Comparison of ENCODE assay signal across 17 cellular contexts in genomic region chr15:70014311-70014707, GRCh38.
"Had no signal": no experiment of that assay in that cellular context is flagged by ENCODE, and none has a peak within 500 bp of the region (broad histone marks: within the 10 kb centered on the region; RNA-seq: fewer than 3 reads in every experiment).

No MANE protein-coding gene starts in this region.

- DNase-seq: activated CD4-positive, alpha-beta T cell treated with anti-CD3 and anti-CD28 coated beads for 36 hours; activated CD4-positive, alpha-beta T cell treated with anti-CD3 and anti-CD28 coated beads, Interleukin-2, amount 50 U/mL, for 48 hours; activated gamma-delta T cell treated with Interleukin-2 at 50 U/mL for 16 hours; activated T-cell treated with anti-CD3 and anti-CD28 coated beads for 4 hours; cerebellar nuclear complex; effector CD4-positive, alpha-beta T cell; heart left ventricle; left ventricle myocardium superior; naive thymus-derived CD8-positive, alpha-beta T cell; ovary; small intestine; stimulated activated CD4-positive, alpha-beta T cell treated with anti-CD3 and anti-CD28 coated beads, Interleukin-4, amount 100 ng/mL, for 24 hours had no signal

- H3K4me3 Mint-ChIP-seq: activated CD4-positive, alpha-beta T cell treated with anti-CD3 and anti-CD28 coated beads for 36 hours; activated naive CD8-positive, alpha-beta T cell; activated T-helper 1 cell treated with anti-CD3 and anti-CD28 coated beads, Interleukin-12 subunit alpha, Interleukin-12 subunit beta, Interleukin-2, Interleukin-4 antibody, amounts not matched to agents 30 ng/mL and 10 ng/mL and 1 ng/mL, durations not matched to agents 14 hours and 24 hours and 36 hours; naive thymus-derived CD8-positive, alpha-beta T cell; stimulated activated effector memory CD8-positive, alpha-beta T cell treated with anti-CD3 and anti-CD28 coated beads, Interleukin-12 subunit alpha, Interleukin-12 subunit beta, amount 100 ng/mL, for 72 hours had no signal

- H3K36me3 ChIP-seq: gastroesophageal sphincter, heart left ventricle, ovary, right lobe of liver had no signal

- H3K27ac Mint-ChIP-seq: activated CD4-positive, alpha-beta T cell treated with anti-CD3 and anti-CD28 coated beads for 36 hours; activated naive CD8-positive, alpha-beta T cell; activated T-helper 1 cell treated with anti-CD3 and anti-CD28 coated beads, Interleukin-12 subunit alpha, Interleukin-12 subunit beta, Interleukin-2, Interleukin-4 antibody, amounts not matched to agents 30 ng/mL and 10 ng/mL and 1 ng/mL, durations not matched to agents 14 hours and 24 hours and 36 hours; stimulated activated effector memory CD8-positive, alpha-beta T cell treated with anti-CD3 and anti-CD28 coated beads, Interleukin-12 subunit alpha, Interleukin-12 subunit beta, amount 100 ng/mL, for 72 hours had no signal

- H3K9me3 Mint-ChIP-seq: activated T-helper 1 cell treated with anti-CD3 and anti-CD28 coated beads, Interleukin-12 subunit alpha, Interleukin-12 subunit beta, Interleukin-2, Interleukin-4 antibody, amounts not matched to agents 30 ng/mL and 10 ng/mL and 1 ng/mL, durations not matched to agents 14 hours and 24 hours and 36 hours; stimulated activated effector memory CD8-positive, alpha-beta T cell treated with anti-CD3 and anti-CD28 coated beads, Interleukin-12 subunit alpha, Interleukin-12 subunit beta, amount 100 ng/mL, for 72 hours had no signal

- H3K4me1 ChIP-seq: gastroesophageal sphincter, heart left ventricle, right lobe of liver had no signal

- H3K36me3 Mint-ChIP-seq: activated naive CD8-positive, alpha-beta T cell; stimulated activated effector memory CD8-positive, alpha-beta T cell treated with anti-CD3 and anti-CD28 coated beads, Interleukin-12 subunit alpha, Interleukin-12 subunit beta, amount 100 ng/mL, for 72 hours had no signal

- H3K9me3 ChIP-seq: ovary, right lobe of liver had no signal

- H3K27ac ChIP-seq: gastroesophageal sphincter, heart left ventricle, ovary, right lobe of liver had no signal

- H3K4me3 ChIP-seq: gastroesophageal sphincter, heart left ventricle, ovary, right lobe of liver had no signal

- H3K4me1 Mint-ChIP-seq: activated CD4-positive, alpha-beta T cell treated with anti-CD3 and anti-CD28 coated beads for 36 hours; stimulated activated effector memory CD8-positive, alpha-beta T cell treated with anti-CD3 and anti-CD28 coated beads, Interleukin-12 subunit alpha, Interleukin-12 subunit beta, amount 100 ng/mL, for 72 hours had no signal

- ATAC-seq: activated CD4-positive, alpha-beta T cell treated with anti-CD3 and anti-CD28 coated beads for 36 hours; gastroesophageal sphincter; left ventricle myocardium superior; naive thymus-derived CD8-positive, alpha-beta T cell had no signal

- H3K27me3 ChIP-seq: ovary, right lobe of liver had no signal
